15 cellular contexts compared by ENCODE assay signal in the genomic region with DNA sequence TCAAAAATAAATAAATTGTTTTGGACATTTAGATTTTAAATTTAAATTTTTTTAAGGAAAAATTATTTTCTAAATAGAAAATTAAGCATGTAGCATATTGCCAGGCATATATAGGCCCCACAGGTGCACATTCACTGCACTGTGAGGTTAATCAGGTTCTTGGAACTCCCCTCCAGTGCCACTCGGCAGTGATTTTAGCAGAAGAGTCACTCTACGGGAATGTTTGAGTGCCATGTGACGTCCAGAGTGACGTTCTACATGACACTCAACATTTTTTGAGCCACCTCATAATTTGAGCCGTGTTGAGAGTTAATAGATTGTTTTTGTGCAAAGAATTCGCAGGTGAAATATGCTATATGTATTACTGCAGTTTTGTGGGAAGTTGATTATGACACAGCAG.
DNase-seq lines count a peak whose midpoint lies in the region; ATAC-seq and TF ChIP-seq lines count a peak whose summit lies in the region.
"Had no signal": no experiment of that assay in that cellular context is flagged by ENCODE, and none has a peak within 500 bp of the region (broad histone marks: within the 10 kb centered on the region; RNA-seq: fewer than 3 reads in every experiment).

No MANE protein-coding gene starts in this region.

- H3K4me3 Mint-ChIP-seq in mesothelial cell of epicardium, result no peak overlapping the region
- no peak overlapping the region for H3K4me3 Mint-ChIP-seq in chondrocyte (ENCODE audit: unreplicated experiment)
- H3K4me3 Mint-ChIP-seq: CD8-positive, alpha-beta T cell had no signal

- H3K9me3 ChIP-seq in breast epithelium (no peaks in the 10 kb centered on the region), mammary epithelial cell (replicated peaks; ENCODE audit: insufficient read depth, low read length) (no peaks in the 10 kb centered on the region), upper lobe of right lung (no peaks in the 10 kb centered on the region), vagina (no peaks in the 10 kb centered on the region)

- dilution Hi-C loops in mammary epithelial cell (cut with HindIII; ENCODE audit: low sequenced_read_pairs), result loop anchor here (10.0 kb wide), 1 partner anchor 146 kb away; no protein-coding TSS in a partner anchor

- peak overlapping the region; percentile 15 to 67 for H3K27ac ChIP-seq in breast epithelium
- no peak overlapping the region for H3K27ac ChIP-seq in mammary epithelial cell (ENCODE audit: insufficient read depth, low read depth, low read length)
- peak overlapping the region; percentile 60 for H3K27ac ChIP-seq in epithelial cell of prostate
- peak overlapping the region; percentile 42 for H3K27ac ChIP-seq in upper lobe of right lung
- no peak overlapping the region for H3K27ac ChIP-seq in vagina

- H4K20me1 ChIP-seq in mammary epithelial cell (ENCODE audit: insufficient read depth, low read length), result no peaks in the 10 kb centered on the region

- WGBS in mammary epithelial cell (ENCODE audit: low coverage, missing lambda C conversion rate), result 83% methylated on average over 6 of the region's 6 CpGs

- DNase-seq in breast epithelium (ENCODE audit: low spot score in 2 of 2) (no peak), mammary epithelial cell (no peak), epithelial cell of prostate (ENCODE audit: low read depth, low spot score) (no peak), mesothelial cell of epicardium (ENCODE audit: low spot score in 2 of 2, unreplicated experiment in 2 of 2) (no peak), upper lobe of right lung (no peak), chondrocyte (ENCODE audit: low spot score) (no peak), vagina (ENCODE audit: extremely low spot score in 2 of 2) (no peak), activated gamma-delta T cell (lab: John Stamatoyannopoulos, UW) (no peak)
- DNase-seq: CD8-positive, alpha-beta T cell; DMS79 treated with DMSO at 0.1 percent for 48 hours; GOT3; NCI-H1436 treated with DMSO at 0.1 percent for 48 hours; NCI-H2029 treated with DMSO at 0.1 percent for 48 hours; NCI-H2171 treated with DMSO at 0.1 percent for 48 hours; NCI-H446 treated with DMSO at 0.1 percent for 48 hours had no signal

- H3K79me2 ChIP-seq in mammary epithelial cell (ENCODE audit: insufficient read depth, low read length), result peaks cover 16% of the 10 kb centered on the region

- peak overlapping the region; percentile 92 for H3K27ac Mint-ChIP-seq in mesothelial cell of epicardium
- no peak overlapping the region for H3K27ac Mint-ChIP-seq in chondrocyte (ENCODE audit: unreplicated experiment)
- H3K27ac Mint-ChIP-seq: CD8-positive, alpha-beta T cell had no signal

- H3K36me3 Mint-ChIP-seq in mesothelial cell of epicardium (peaks cover 30% of the 10 kb centered on the region), chondrocyte (ENCODE audit: low read depth) (peaks cover 27% of the 10 kb centered on the region)

- H3K27me3 ChIP-seq in breast epithelium, result no peaks in the 10 kb centered on the region
- no peaks in the 10 kb centered on the region for H3K27me3 ChIP-seq in mammary epithelial cell (ENCODE audit: insufficient read depth, low read length)
- no peaks in the 10 kb centered on the region for H3K27me3 ChIP-seq in upper lobe of right lung
- H3K27me3 ChIP-seq in vagina, result no peaks in the 10 kb centered on the region

- H3K27me3 Mint-ChIP-seq in mesothelial cell of epicardium (ENCODE audit: low read depth), result no peaks in the 10 kb centered on the region
- H3K27me3 Mint-ChIP-seq in chondrocyte (ENCODE audit: low read depth), result no peaks in the 10 kb centered on the region

- H3K36me3 ChIP-seq in breast epithelium, result no peaks in the 10 kb centered on the region
- peaks cover 27% of the 10 kb centered on the region for H3K36me3 ChIP-seq in mammary epithelial cell (ENCODE audit: insufficient read depth, low read length)
- H3K36me3 ChIP-seq in upper lobe of right lung, result peaks cover 55% of the 10 kb centered on the region
- peaks cover 0 to 40% of the 10 kb centered on the region in 2 donors for H3K36me3 ChIP-seq in vagina

- peak; percentile 72 for ATAC-seq in upper lobe of right lung
- ATAC-seq: CD8-positive, alpha-beta T cell had no signal

- no TSS peak for BruUV-seq in mammary epithelial cell (replicated peaks; lab: Mats Ljungman, UMichigan)

- no peak overlapping the region for H2AFZ ChIP-seq in mammary epithelial cell (ENCODE audit: low read depth, low read length)

- no peak overlapping the region for H3K9ac ChIP-seq in mammary epithelial cell (ENCODE audit: insufficient read depth, low read length)

- peaks cover 38% of the 10 kb centered on the region for H3K4me1 Mint-ChIP-seq in mesothelial cell of epicardium
- peaks cover 34% of the 10 kb centered on the region for H3K4me1 Mint-ChIP-seq in chondrocyte (ENCODE audit: low read depth)

- CTCF ChIA-PET in mammary epithelial cell (lab: Charles Lee; ENCODE audit: low non-redundant PET), result interaction anchor here (0.6 kb wide), 1 partner anchor 564 kb away, joined by 7 read pairs; a partner anchor contains a TSS

- H3K4me3 ChIP-seq in breast epithelium, result no peak overlapping the region
- H3K4me3 ChIP-seq in mammary epithelial cell (replicated peaks in 1 of 3; ENCODE audit: insufficient read depth in 1 of 3, low read depth in 2 of 3, low read length in 3 of 3), result no peak overlapping the region
- H3K4me3 ChIP-seq in upper lobe of right lung, result no peak overlapping the region
- H3K4me3 ChIP-seq in vagina, result no peak overlapping the region

- H3K9me3 Mint-ChIP-seq in mesothelial cell of epicardium (peaks cover 7% of the 10 kb centered on the region), chondrocyte (ENCODE audit: low read depth) (no peaks in the 10 kb centered on the region)

- no peaks in the 10 kb centered on the region for H3K4me1 ChIP-seq in breast epithelium
- H3K4me1 ChIP-seq in mammary epithelial cell (ENCODE audit: insufficient read depth, low read length), result no peaks in the 10 kb centered on the region
- peaks cover 42% of the 10 kb centered on the region for H3K4me1 ChIP-seq in upper lobe of right lung
- H3K4me1 ChIP-seq in vagina, result no peaks in the 10 kb centered on the region

- intact Hi-C loops in breast epithelium (cut with DNase I; ENCODE audit: low total_unique reads) (no loop called here), mammary epithelial cell (cut with micrococcal nuclease) (no loop called here), upper lobe of right lung (cut with DNase I) (no loop called here), vagina (cut with DNase I) (no loop called here)

- TF ChIP-seq POLR2A in breast epithelium (IDR thresholded peaks at IDR 0.05) (no peak), vagina (IDR thresholded peaks at IDR 0.05) (no peak)

- no peak overlapping the region for H3K4me2 ChIP-seq in mammary epithelial cell (ENCODE audit: insufficient read depth, low read depth, low read length)

- in situ Hi-C loops in mammary epithelial cell (cut with MboI; ENCODE audit: low sequenced_read_pairs in 2 of 2), result loop anchor here (10.0 to 25.0 kb wide), 2 partner anchors 126 to 129 kb away; no protein-coding TSS in a partner anchor

- TF ChIP-seq CTCF in breast epithelium (IDR thresholded peaks at IDR 0.05) (no peak), mammary epithelial cell (conservative IDR thresholded peaks at IDR 0.05 in 1 of 2, IDR thresholded peaks at IDR 0.05 in 1 of 2; ENCODE audit: extremely low read depth in 1 of 2, insufficient read depth in 1 of 2, low read depth in 1 of 2, low read length in 2 of 2) (no peak), mesothelial cell of epicardium (IDR thresholded peaks at IDR 0.05; ENCODE audit: unreplicated experiment) (no peak), upper lobe of right lung (IDR thresholded peaks at IDR 0.05) (no peak), chondrocyte (IDR thresholded peaks at IDR 0.05) (no peak), vagina (IDR thresholded peaks at IDR 0.05) (no peak)

Comparison
In these comparisons a context has a peak if more than half of its experiments do, and no peak if none do; other contexts are left out.
1. H3K27ac ChIP-seq: peak in breast epithelium (2 of 2), epithelial cell of prostate (single experiment) and upper lobe of right lung (single experiment); none in mammary epithelial cell (single experiment) and vagina (single experiment).